In the genomic region with DNA sequence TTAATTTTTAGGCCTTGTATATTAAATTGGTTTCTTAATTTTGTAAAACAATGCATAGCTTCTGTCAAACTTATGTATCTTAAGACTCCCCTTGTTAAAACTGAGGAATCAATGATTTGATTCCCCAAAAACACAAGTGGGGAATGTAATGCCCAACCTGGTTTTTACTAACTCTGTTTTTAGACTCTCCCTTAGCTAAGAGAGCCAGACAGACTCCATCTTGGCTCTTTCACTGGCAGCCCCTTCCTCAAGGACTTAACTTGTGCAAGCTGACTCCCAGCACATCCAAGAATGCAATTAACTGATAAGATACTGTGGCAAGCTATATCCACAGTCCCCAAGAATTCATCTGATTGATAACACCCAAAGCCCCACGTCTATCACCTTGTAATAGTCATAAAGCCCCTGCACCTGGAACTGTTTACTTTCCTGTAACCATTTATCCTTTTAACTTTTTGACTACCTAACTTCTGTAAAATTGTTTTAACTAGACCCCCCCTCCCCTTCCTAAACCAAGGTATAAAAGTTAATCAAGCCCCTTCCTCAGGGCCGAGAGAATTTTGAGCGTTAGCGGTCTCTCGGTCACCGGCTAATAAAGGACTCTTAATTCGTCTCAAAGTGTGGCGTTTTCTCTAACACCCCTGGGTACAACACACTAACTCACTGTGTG, we compare ENCODE assay signal across 8 cellular contexts. TPM values are rescaled to one million over a fixed set of nuclear protein-coding genes. Genes with fewer than 3 reads are reported as not detected.
DNase-seq lines count a peak whose midpoint lies in the region; TF ChIP-seq lines count a peak whose summit lies in the region.
"Not testable (repeated sequence)": the region's sequence is repeated elsewhere in the genome, so short reads cannot be mapped to it uniquely, and the experiment has no call there.

No MANE protein-coding gene starts in this region.

- H3K9me3 Mint-ChIP-seq in HFFc6; endothelial cell (ENCODE audit: unreplicated experiment); immature natural killer cell: not testable (repeated sequence)

- H3K27ac Mint-ChIP-seq in HFFc6 (peak overlapping the region; percentile 89), endothelial cell (ENCODE audit: unreplicated experiment) (peak overlapping the region; percentile 84), immature natural killer cell (peak overlapping the region in 5 of 6 donors; percentile 86 to 95 (median 92))

- H3K4me3 Mint-ChIP-seq in HFFc6 (peak overlapping the region; percentile 92), endothelial cell (ENCODE audit: unreplicated experiment) (peak overlapping the region; percentile 90), immature natural killer cell (peak overlapping the region; percentile 92 to 95 (median 93))

- TF ChIP-seq EP300 in neural cell (conservative IDR thresholded peaks at IDR 0.05; ENCODE audit: poor library complexity, severe bottlenecking); stomach (IDR thresholded peaks at IDR 0.05): not testable (repeated sequence)

- H3K9ac ChIP-seq in SU-DHL-6 (ENCODE audit: low read length) (peak overlapping the region; percentile 68), neural cell (ENCODE audit: low read length) (peak overlapping the region; percentile 88)

- H3K9me3 ChIP-seq in SU-DHL-6 (ENCODE audit: insufficient read depth, low read length); adrenal gland (replicated peaks in 1 of 3); neural cell (ENCODE audit: low read length); stomach: not testable (repeated sequence)

- not testable (repeated sequence) for DNase-seq in AG09309 (ENCODE audit: low read depth); HFFc6; adrenal gland; endothelial cell (ENCODE audit: low spot score); immature natural killer cell; stomach

- H3K4me3 ChIP-seq in AG09309 (ENCODE audit: control insufficient read depth, low read depth, low read length) (peak overlapping the region; percentile 65), SU-DHL-6 (ENCODE audit: insufficient read depth, low read length, poor library complexity, severe bottlenecking) (peak overlapping the region; percentile 87), adrenal gland (peak overlapping the region in 3 of 4 donors; percentile 21 to 99 (median 78)), neural cell (ENCODE audit: low read length) (peak overlapping the region; percentile 85), stomach (peak overlapping the region; percentile 67 to 86 (median 76))

- H3K4me1 Mint-ChIP-seq in HFFc6 (ENCODE audit: low read depth) (peaks cover 39% of the 10 kb centered on the region), immature natural killer cell (peaks cover 19 to 20% of the 10 kb centered on the region in 2 donors)
- H3K4me1 Mint-ChIP-seq in endothelial cell (ENCODE audit: unreplicated experiment), result not testable (repeated sequence)

- H3K27ac ChIP-seq in SU-DHL-6 (ENCODE audit: low read depth, low read length), result peak overlapping the region; percentile 66
- peak overlapping the region in 4 of 5 donors; percentile 59 to 95 (median 81) for H3K27ac ChIP-seq in adrenal gland
- peak overlapping the region; percentile 77 for H3K27ac ChIP-seq in neural cell (ENCODE audit: low read length)
- H3K27ac ChIP-seq in stomach, result peak overlapping the region; percentile 83 to 96 (median 90)

- H3K36me3 ChIP-seq in SU-DHL-6 (ENCODE audit: low read length); adrenal gland (replicated peaks in 1 of 2); neural cell (ENCODE audit: insufficient read depth, low read length); stomach: not testable (repeated sequence)

- not testable (repeated sequence) for H3F3A ChIP-seq in SU-DHL-6 (ENCODE audit: insufficient read depth); neural cell (ENCODE audit: insufficient read depth, low read length, poor library complexity, severe bottlenecking)

- WGBS in adrenal gland, 4 donors, result 4 to 8% (median 6%) methylated on average over 7 of the region's 8 CpGs
- WGBS in stomach, 5 donors, result 4 to 9% (median 6%) methylated on average over 7 of the region's 8 CpGs

- H3K36me3 Mint-ChIP-seq in HFFc6 (ENCODE audit: low read depth); endothelial cell (ENCODE audit: low read depth, unreplicated experiment); immature natural killer cell: not testable (repeated sequence)

- not testable (repeated sequence) for TF ChIP-seq RAD21 in neural cell (conservative IDR thresholded peaks at IDR 0.05)

- TF ChIP-seq POLR2A in adrenal gland (IDR thresholded peaks at IDR 0.05); stomach (IDR thresholded peaks at IDR 0.05): not testable (repeated sequence)

- H3K4me2 ChIP-seq in SU-DHL-6 (ENCODE audit: low read depth, low read length, poor library complexity, severe bottlenecking) (peak overlapping the region; percentile 81), neural cell (ENCODE audit: low read length) (peak overlapping the region; percentile 30)

- TF ChIP-seq CTCF in AG09309 (IDR thresholded peaks at IDR 0.05; ENCODE audit: control insufficient read depth, insufficient read depth, low read depth, low read length, missing control alignments); HFFc6 (IDR thresholded peaks at IDR 0.05); SU-DHL-6 (IDR thresholded peaks at IDR 0.05; ENCODE audit: insufficient read depth, low read length, poor library complexity, severe bottlenecking); adrenal gland (IDR thresholded peaks at IDR 0.05); endothelial cell (IDR thresholded peaks at IDR 0.05; ENCODE audit: unreplicated experiment); neural cell (IDR thresholded peaks at IDR 0.05; ENCODE audit: poor library complexity, severe bottlenecking); stomach (IDR thresholded peaks at IDR 0.05): not testable (repeated sequence)

- not testable (repeated sequence) for H3K79me2 ChIP-seq in SU-DHL-6 (ENCODE audit: insufficient read depth, low read length); neural cell (replicated peaks; ENCODE audit: insufficient read depth, low read length)

- H2AFZ ChIP-seq in SU-DHL-6 (ENCODE audit: low read depth, low read length, severe bottlenecking), result peak overlapping the region; percentile 89
- peak overlapping the region; percentile 96 for H2AFZ ChIP-seq in neural cell (ENCODE audit: low read depth, low read length)

- not testable (repeated sequence) for H4K20me1 ChIP-seq in SU-DHL-6 (ENCODE audit: low read depth, low read length); neural cell (ENCODE audit: insufficient read depth)

- H3K4me1 ChIP-seq in adrenal gland (replicated peaks in 1 of 2) (peaks cover 6 to 18% of the 10 kb centered on the region in 2 donors), stomach (peaks cover 0 to 36% (median 17%) of the 10 kb centered on the region in 4 donors)

- intact Hi-C loops in adrenal gland (cut with DNase I); stomach (cut with DNase I; ENCODE audit: low total_unique reads): not testable (repeated sequence)

- not testable (repeated sequence) for H3K9me2 ChIP-seq in SU-DHL-6 (replicated peaks; ENCODE audit: insufficient read depth, low read length); neural cell (ENCODE audit: insufficient read depth, low read length)

- H3K27me3 Mint-ChIP-seq in HFFc6 (ENCODE audit: insufficient read depth); endothelial cell (ENCODE audit: unreplicated experiment); immature natural killer cell (ENCODE audit: low read depth in 3 of 3): not testable (repeated sequence)

- H3K27me3 ChIP-seq in SU-DHL-6 (ENCODE audit: low read length); adrenal gland; neural cell (ENCODE audit: insufficient read depth, low read depth, low read length); stomach: not testable (repeated sequence)

RNA-seq across cellular contexts. Expression of gene DET1, which starts 0.8 kb away (rescaled TPM):
- total RNA-seq in HFFc6 (2021; fragmentation: NEBNext Ultra II Directional; extraction: Animal tissue kit (Norgen Biotek cat#: 25700)), result 1 to 10 TPM; 4.9 to 7.1 (median 6.2) TPM
- 10 to 100 TPM in 4 of 8 donors, 1 to 10 TPM in 4; 4.8 to 16.6 (median 9.7) TPM for total RNA-seq in adrenal gland
- 10 to 100 TPM in 1 of 3 donors, 1 to 10 TPM in 2; 2.5 to 14.3 (median 4.8) TPM for polyA plus RNA-seq in adrenal gland
- 4.4 TPM for total RNA-seq in endothelial cell (ENCODE audit: unreplicated experiment)
- 1 to 10 TPM in 1 of 3 donors, under 1 TPM in 1, not detected in 1; 0.80 to 1.3 TPM for polyA plus RNA-seq in immature natural killer cell
- 12.9 and 16.7 TPM in 2 replicates for polyA plus RNA-seq in neural cell
- 23.1 and 25.4 TPM in 2 replicates for polyA minus RNA-seq in neural cell
- total RNA-seq in stomach, result 10 to 100 TPM in 1 of 5 donors, 1 to 10 TPM in 4; 2.3 to 11.6 (median 7.1) TPM
- polyA plus RNA-seq in stomach, result 1 to 10 TPM; 2.2 to 3.1 (median 2.2) TPM
